8 cellular contexts compared by ENCODE assay signal in genomic region chr11:96168623-96169022, GRCh38.
DNase-seq lines count a peak whose midpoint lies in the region; ATAC-seq and TF ChIP-seq lines count a peak whose summit lies in the region.

No MANE protein-coding gene starts in this region.

- H3K36me3 ChIP-seq in Peyer's patch (no peaks in the 10 kb centered on the region), esophagus squamous epithelium (no peaks in the 10 kb centered on the region), ovary (no peaks in the 10 kb centered on the region)
- no peaks in the 10 kb centered on the region for H3K36me3 ChIP-seq in CD4-positive, alpha-beta memory T cell (ENCODE audit: insufficient read depth, low read length)

- H3K9me3 Mint-ChIP-seq in CD4-positive, alpha-beta T cell, result no peaks in the 10 kb centered on the region
- peaks cover 0 to 1% (median 0%) of the 10 kb centered on the region in 8 donors for H3K9me3 Mint-ChIP-seq in CD4-positive, alpha-beta memory T cell

- H3K27me3 ChIP-seq in CD4-positive, alpha-beta T cell (ENCODE audit: control insufficient read depth, insufficient read depth, low read length), result no peaks in the 10 kb centered on the region
- H3K27me3 ChIP-seq in Peyer's patch (no peaks in the 10 kb centered on the region), esophagus squamous epithelium (no peaks in the 10 kb centered on the region), ovary (no peaks in the 10 kb centered on the region)
- H3K27me3 ChIP-seq in CD4-positive, alpha-beta memory T cell (ENCODE audit: insufficient read depth, low read length), result no peaks in the 10 kb centered on the region

- TF ChIP-seq POLR2A in Peyer's patch (IDR thresholded peaks at IDR 0.05) (no peak), esophagus squamous epithelium (IDR thresholded peaks at IDR 0.05) (no peak), ovary (IDR thresholded peaks at IDR 0.05) (no peak)

- peaks cover 0 to 3% (median 0%) of the 10 kb centered on the region in 4 donors for H3K4me1 ChIP-seq in Peyer's patch
- peaks cover 5 to 48% (median 26%) of the 10 kb centered on the region in 3 donors for H3K4me1 ChIP-seq in esophagus squamous epithelium
- H3K4me1 ChIP-seq in ovary (ENCODE audit: insufficient read depth), result peaks cover 7% of the 10 kb centered on the region
- H3K4me1 ChIP-seq in CD4-positive, alpha-beta memory T cell (ENCODE audit: insufficient read depth, low read length), result peaks cover 33% of the 10 kb centered on the region

- no peak for DNase-seq in CD4-positive, alpha-beta T cell
- peak in 1 of 3 donors; percentile 49 for DNase-seq in Peyer's patch
- DNase-seq in esophagus squamous epithelium (lab: John Stamatoyannopoulos, UW), result no peak
- DNase-seq in ovary, result peak in 3 of 5 donors; percentile 24 to 68 (median 27)
- DNase-seq in NCI-H1436 treated with DMSO at 0.1 percent for 48 hours (lab: John Stamatoyannopoulos, UW), result no peak
- DNase-seq in NCI-H146 treated with DMSO at 0.1 percent for 48 hours (lab: John Stamatoyannopoulos, UW; ENCODE audit: unreplicated experiment), result no peak
- no peak for DNase-seq in COLO668 (lab: John Stamatoyannopoulos, UW; ENCODE audit: unreplicated experiment)
- DNase-seq in CD4-positive, alpha-beta memory T cell, result no peak

- H3K27me3 Mint-ChIP-seq in CD4-positive, alpha-beta T cell, result no peaks in the 10 kb centered on the region
- no peaks in the 10 kb centered on the region for H3K27me3 Mint-ChIP-seq in CD4-positive, alpha-beta memory T cell

- CTCF ChIA-PET in CD4-positive, alpha-beta T cell (lab: Charles Lee), result no interaction called here
- CTCF ChIA-PET in CD4-positive, alpha-beta memory T cell (lab: Charles Lee; ENCODE audit: partially characterized antibody), result no interaction called here

- peaks cover 32% of the 10 kb centered on the region for H3K36me3 Mint-ChIP-seq in CD4-positive, alpha-beta T cell (ENCODE audit: low read depth)
- peaks cover 8 to 28% of the 10 kb centered on the region in 2 donors for H3K36me3 Mint-ChIP-seq in CD4-positive, alpha-beta memory T cell

- no peak overlapping the region for H3K27ac ChIP-seq in CD4-positive, alpha-beta T cell (ENCODE audit: low read depth, low read length)
- H3K27ac ChIP-seq in Peyer's patch (peak overlapping the region; percentile 18 to 48 (median 26)), esophagus squamous epithelium (peak overlapping the region in 3 of 4 donors; percentile 55 to 78 (median 60)), ovary (no peak overlapping the region)
- H3K27ac ChIP-seq in CD4-positive, alpha-beta memory T cell (ENCODE audit: low read depth, low read length), result no peak overlapping the region

- no peak for TF ChIP-seq CTCF in CD4-positive, alpha-beta T cell (IDR thresholded peaks at IDR 0.05)
- TF ChIP-seq CTCF in Peyer's patch (IDR thresholded peaks at IDR 0.05), result no peak
- peak in 1 of 6 experiments; percentile 22 for TF ChIP-seq CTCF in esophagus squamous epithelium (IDR thresholded peaks at IDR 0.05)
- no peak for TF ChIP-seq CTCF in ovary (IDR thresholded peaks at IDR 0.05)

- WGBS in esophagus squamous epithelium, 2 donors, result 9 to 12% methylated on average over 2 of the region's 2 CpGs
- WGBS in ovary, 3 donors, result 2 to 17% (median 9%) methylated on average over 2 of the region's 2 CpGs

- POLR2A ChIA-PET in CD4-positive, alpha-beta T cell (lab: Charles Lee), result no interaction called here
- POLR2A ChIA-PET in CD4-positive, alpha-beta memory T cell (lab: Charles Lee; ENCODE audit: partially characterized antibody), result no interaction called here

- H3K27ac Mint-ChIP-seq in CD4-positive, alpha-beta T cell, result peak overlapping the region; percentile 42
- H3K27ac Mint-ChIP-seq in CD4-positive, alpha-beta memory T cell, result peak overlapping the region in 3 of 7 donors; percentile 10 to 70 (median 68)

- ATAC-seq in CD4-positive, alpha-beta T cell (ENCODE audit: poor library complexity), result no peak

- no peak overlapping the region for H3K4me3 ChIP-seq in Peyer's patch
- no peak overlapping the region for H3K4me3 ChIP-seq in esophagus squamous epithelium
- no peak overlapping the region for H3K4me3 ChIP-seq in ovary
- no peak overlapping the region for H3K4me3 ChIP-seq in CD4-positive, alpha-beta memory T cell (ENCODE audit: low read length in 2 of 2)

- H3K4me3 Mint-ChIP-seq in CD4-positive, alpha-beta T cell, result no peak overlapping the region
- no peak overlapping the region for H3K4me3 Mint-ChIP-seq in CD4-positive, alpha-beta memory T cell

- no peak for TF ChIP-seq EP300 in ovary (IDR thresholded peaks at IDR 0.05)

- intact Hi-C loops in CD4-positive, alpha-beta T cell (cut with DNase I, micrococcal nuclease), result no loop called here
- intact Hi-C loops in esophagus squamous epithelium (cut with DNase I), result no loop called here
- intact Hi-C loops in ovary (cut with DNase I), result no loop called here
- intact Hi-C loops in CD4-positive, alpha-beta memory T cell (cut with micrococcal nuclease), result no loop called here

- no peaks in the 10 kb centered on the region for H3K9me3 ChIP-seq in CD4-positive, alpha-beta T cell (ENCODE audit: control insufficient read depth, low read length)
- no peaks in the 10 kb centered on the region for H3K9me3 ChIP-seq in Peyer's patch
- no peaks in the 10 kb centered on the region for H3K9me3 ChIP-seq in esophagus squamous epithelium
- H3K9me3 ChIP-seq in ovary, result no peaks in the 10 kb centered on the region
- H3K9me3 ChIP-seq in CD4-positive, alpha-beta memory T cell (ENCODE audit: control insufficient read depth in 1 of 2, low read length in 2 of 2), result no peaks in the 10 kb centered on the region

- peaks cover 95% of the 10 kb centered on the region for H3K4me1 Mint-ChIP-seq in CD4-positive, alpha-beta T cell (ENCODE audit: low read depth)
- H3K4me1 Mint-ChIP-seq in CD4-positive, alpha-beta memory T cell, result peaks cover 37 to 75% (median 53%) of the 10 kb centered on the region in 4 donors

Comparison
In these comparisons a context has a peak if more than half of its experiments do, and no peak if none do; other contexts are left out.
1. DNase-seq: peak in ovary (3 of 5); none in CD4-positive, alpha-beta T cell (0 of 10), esophagus squamous epithelium (single experiment), NCI-H1436 treated with DMSO at 0.1 percent for 48 hours (single experiment), NCI-H146 treated with DMSO at 0.1 percent for 48 hours (single experiment), COLO668 (single experiment) and CD4-positive, alpha-beta memory T cell (0 of 5).
2. H3K27ac ChIP-seq: peak in Peyer's patch (4 of 4) and esophagus squamous epithelium (3 of 4); none in CD4-positive, alpha-beta T cell (single experiment), ovary (0 of 2) and CD4-positive, alpha-beta memory T cell (single experiment).